Comparison of ENCODE assay signal across 1 cellular context in the genomic region with DNA sequence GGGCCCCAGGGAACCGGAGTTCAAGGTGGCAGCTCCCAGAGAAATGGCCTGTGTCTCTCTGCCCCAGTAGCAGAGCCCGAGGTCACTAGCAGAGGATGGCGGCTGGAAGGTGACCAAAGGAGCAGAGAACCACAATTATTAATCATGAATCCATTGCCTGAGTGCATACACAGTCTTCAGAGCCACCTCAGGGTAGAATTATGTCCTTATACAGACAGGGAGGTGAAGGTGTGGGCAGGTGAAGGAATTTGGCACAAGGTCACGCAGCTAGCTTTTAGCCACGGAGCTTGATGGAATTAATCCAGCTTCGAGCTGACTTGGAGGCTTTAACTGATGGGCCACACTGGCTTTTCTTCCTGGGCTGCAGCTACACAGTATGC.
TF ChIP-seq lines count a peak whose summit lies in the region.

No MANE protein-coding gene starts in this region.

TF ChIP-seq in HCT116, 20 proteins besides CTCF, POLR2A, EP300 and RAD21 (continued from another document):
- TF ChIP-seq, protein P1, sequence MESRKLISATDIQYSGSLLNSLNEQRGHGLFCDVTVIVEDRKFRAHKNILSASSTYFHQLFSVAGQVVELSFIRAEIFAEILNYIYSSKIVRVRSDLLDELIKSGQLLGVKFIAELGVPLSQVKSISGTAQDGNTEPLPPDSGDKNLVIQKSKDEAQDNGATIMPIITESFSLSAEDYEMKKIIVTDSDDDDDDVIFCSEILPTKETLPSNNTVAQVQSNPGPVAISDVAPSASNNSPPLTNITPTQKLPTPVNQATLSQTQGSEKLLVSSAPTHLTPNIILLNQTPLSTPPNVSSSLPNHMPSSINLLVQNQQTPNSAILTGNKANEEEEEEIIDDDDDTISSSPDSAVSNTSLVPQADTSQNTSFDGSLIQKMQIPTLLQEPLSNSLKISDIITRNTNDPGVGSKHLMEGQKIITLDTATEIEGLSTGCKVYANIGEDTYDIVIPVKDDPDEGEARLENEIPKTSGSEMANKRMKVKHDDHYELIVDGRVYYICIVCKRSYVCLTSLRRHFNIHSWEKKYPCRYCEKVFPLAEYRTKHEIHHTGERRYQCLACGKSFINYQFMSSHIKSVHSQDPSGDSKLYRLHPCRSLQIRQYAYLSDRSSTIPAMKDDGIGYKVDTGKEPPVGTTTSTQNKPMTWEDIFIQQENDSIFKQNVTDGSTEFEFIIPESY (IDR thresholded peaks at IDR 0.05; ENCODE audit: extremely low read depth, insufficient replicate concordance, low read length), result no peak
- TF ChIP-seq, protein P2, sequence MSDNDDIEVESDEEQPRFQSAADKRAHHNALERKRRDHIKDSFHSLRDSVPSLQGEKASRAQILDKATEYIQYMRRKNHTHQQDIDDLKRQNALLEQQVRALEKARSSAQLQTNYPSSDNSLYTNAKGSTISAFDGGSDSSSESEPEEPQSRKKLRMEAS (IDR thresholded peaks at IDR 0.05), result no peak
- TF ChIP-seq CBX3 (IDR thresholded peaks at IDR 0.05; ENCODE audit: low read depth) (no peak), ZNF274 (IDR thresholded peaks at IDR 0.05; ENCODE audit: low read depth, low read length) (no peak), JUND (IDR thresholded peaks at IDR 0.05) (no peak), EGR1 (IDR thresholded peaks at IDR 0.05; ENCODE audit: low read depth) (no peak)
